35 cellular contexts compared by ENCODE assay signal in the genomic region with DNA sequence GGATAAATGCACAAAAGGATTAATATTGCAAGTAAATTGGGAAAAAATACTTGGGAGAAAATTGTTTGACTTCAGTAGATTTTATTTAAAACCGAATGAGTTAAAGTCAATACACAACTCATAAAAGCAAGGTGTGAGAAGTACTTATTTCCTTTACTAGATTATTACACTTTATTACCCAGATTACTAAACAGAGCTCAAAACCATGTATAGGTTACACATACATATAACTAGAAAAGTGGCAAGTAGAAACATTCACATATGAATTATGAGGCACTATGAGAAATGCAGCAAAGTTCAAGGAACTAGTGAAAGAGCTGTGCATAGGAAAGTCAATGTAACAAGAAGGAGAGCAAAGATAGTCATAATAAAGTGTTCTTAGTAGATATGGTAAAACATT.
"Had no signal": no experiment of that assay in that cellular context is flagged by ENCODE, and none has a peak within 500 bp of the region (broad histone marks: within the 10 kb centered on the region; RNA-seq: fewer than 3 reads in every experiment).

No MANE protein-coding gene starts in this region.

- H3K4me3 ChIP-seq: MG63 had no signal

- H3K9me3 ChIP-seq: MG63 had no signal

- H3K36me3 ChIP-seq: MG63 had no signal

- DNase-seq: Karpas-422, Kasumi-1, KG1, MG63, MM.1S, MV-4-11, NCI-H1048, NCI-H1092, NCI-H1092 treated with DMSO at 0.1 percent for 48 hours, NCI-H1105, NCI-H1105 treated with DMSO at 0.1 percent for 48 hours, NCI-H1417, NCI-H1417 treated with DMSO at 0.1 percent for 48 hours, NCI-H1436, NCI-H1436 treated with DMSO at 0.1 percent for 48 hours, NCI-H146, NCI-H1694, NCI-H1694 treated with DMSO at 0.1 percent for 48 hours, NCI-H187, NCI-H187 treated with DMSO at 0.1 percent for 48 hours, NCI-H1930, NCI-H2029, NCI-H2029 treated with DMSO at 0.1 percent for 48 hours, NCI-H2081, NCI-H2081 treated with DMSO at 0.1 percent for 48 hours, NCI-H2107, NCI-H2171, NCI-H2171 treated with DMSO at 0.1 percent for 48 hours, NCI-H2227 treated with DMSO at 0.1 percent for 48 hours, NCI-H226, NCI-H345, NCI-H446, NCI-H446 treated with DMSO at 0.1 percent for 48 hours, NCI-H510A, NCI-H510A treated with DMSO at 0.1 percent for 48 hours had no signal
